Comparison of ENCODE assay signal across 19 cellular contexts in genomic region chr2:99682280-99683060, GRCh38.
DNase-seq lines count a peak whose midpoint lies in the region; ATAC-seq and TF ChIP-seq lines count a peak whose summit lies in the region.
"Had no signal": no experiment of that assay in that cellular context is flagged by ENCODE, and none has a peak within 500 bp of the region (broad histone marks: within the 10 kb centered on the region; RNA-seq: fewer than 3 reads in every experiment).

No MANE protein-coding gene starts in this region.

- no peak overlapping the region for H3K27ac ChIP-seq in SJCRH30
- H3K27ac ChIP-seq: foreskin keratinocyte, parathyroid adenoma had no signal

- no peaks in the 10 kb centered on the region for H3K9me3 Mint-ChIP-seq in chondrocyte (ENCODE audit: low read depth)
- no peaks in the 10 kb centered on the region for H3K9me3 Mint-ChIP-seq in stimulated activated memory B cell treated with anti-CD40 and anti-IgM and Interleukin-4, amounts not matched to agents 10 μg/mL and 1 μg/mL and 100 μg/mL, for 72 hours
- H3K9me3 Mint-ChIP-seq: activated T-cell treated with anti-CD3 and anti-CD28 coated beads, Interleukin-2, amount 50 U/mL, for 4 hours; immature natural killer cell; mesothelial cell of epicardium had no signal

- TF ChIP-seq CTCF in chondrocyte (IDR thresholded peaks at IDR 0.05) = peak; percentile 43

- peak; percentile 2 for DNase-seq in NCI-H748 (lab: John Stamatoyannopoulos, UW; ENCODE audit: unreplicated experiment)
- no peak for DNase-seq in NCI-H748 treated with DMSO at 0.1 percent for 48 hours (lab: John Stamatoyannopoulos, UW)
- peak; percentile 90 for DNase-seq in NCI-H226
- DNase-seq in chondrocyte (ENCODE audit: low spot score) = no peak
- DNase-seq in SJCRH30 = no peak
- no peak for DNase-seq in activated CD4-positive, alpha-beta T cell treated with anti-CD3 and anti-CD28 coated beads, Interleukin-2, amount 50 U/mL, for 48 hours
- DNase-seq: activated CD4-positive, alpha-beta T cell treated with anti-CD3 and anti-CD28 coated beads for 4 hours; activated T-cell treated with anti-CD3 and anti-CD28 coated beads, Interleukin-2, amount 50 U/mL, for 4 hours; effector memory CD4-positive, alpha-beta T cell; foreskin keratinocyte; immature natural killer cell; KG1; NCI-H2029 treated with DMSO at 0.1 percent for 48 hours had no signal

- H3K9me3 ChIP-seq in SJCRH30 (replicated peaks) = no peaks in the 10 kb centered on the region
- H3K9me3 ChIP-seq: tibial nerve had no signal

- H3K4me1 ChIP-seq in SJCRH30 = no peaks in the 10 kb centered on the region
- H3K4me1 ChIP-seq: foreskin keratinocyte, parathyroid adenoma had no signal

- H3K4me3 ChIP-seq in SJCRH30 = no peak overlapping the region
- H3K4me3 ChIP-seq: tibial nerve had no signal

- no peaks in the 10 kb centered on the region for H3K27me3 Mint-ChIP-seq in chondrocyte (ENCODE audit: low read depth)
- H3K27me3 Mint-ChIP-seq in stimulated activated memory B cell treated with anti-CD40 and anti-IgM and Interleukin-4, amounts not matched to agents 10 μg/mL and 1 μg/mL and 100 μg/mL, for 72 hours = no peaks in the 10 kb centered on the region

- H3K27ac Mint-ChIP-seq in chondrocyte (ENCODE audit: unreplicated experiment) = peak overlapping the region; percentile 80
- peak overlapping the region; percentile 32 for H3K27ac Mint-ChIP-seq in stimulated activated memory B cell treated with anti-CD40 and anti-IgM and Interleukin-4, amounts not matched to agents 10 μg/mL and 1 μg/mL and 100 μg/mL, for 72 hours
- H3K27ac Mint-ChIP-seq: immature natural killer cell, mesothelial cell of epicardium had no signal

- no peaks in the 10 kb centered on the region for H3K36me3 ChIP-seq in SJCRH30
- H3K36me3 ChIP-seq: tibial nerve had no signal

- peaks cover 43% of the 10 kb centered on the region for H3K4me1 Mint-ChIP-seq in chondrocyte (ENCODE audit: low read depth)
- H3K4me1 Mint-ChIP-seq in stimulated activated memory B cell treated with anti-CD40 and anti-IgM and Interleukin-4, amounts not matched to agents 10 μg/mL and 1 μg/mL and 100 μg/mL, for 72 hours = peaks cover 11% of the 10 kb centered on the region
- H3K4me1 Mint-ChIP-seq: immature natural killer cell, mesothelial cell of epicardium had no signal

- ATAC-seq in stimulated activated memory B cell treated with anti-CD40 and anti-IgM and Interleukin-4, amounts not matched to agents 10 μg/mL and 1 μg/mL and 100 μg/mL, for 72 hours = no peak
- no peak for ATAC-seq in GM21447 (IDR thresholded peaks at IDR 0.05; ENCODE audit: unreplicated experiment)
- ATAC-seq: activated T-cell treated with anti-CD3 and anti-CD28 coated beads, Interleukin-2, amount 50 U/mL, for 4 hours; foreskin keratinocyte; Panc1 had no signal

- no peaks in the 10 kb centered on the region for H3K27me3 ChIP-seq in SJCRH30
- H3K27me3 ChIP-seq: foreskin keratinocyte, tibial nerve had no signal

- no peak overlapping the region for H3K4me3 Mint-ChIP-seq in chondrocyte (ENCODE audit: unreplicated experiment)
- no peak overlapping the region for H3K4me3 Mint-ChIP-seq in stimulated activated memory B cell treated with anti-CD40 and anti-IgM and Interleukin-4, amounts not matched to agents 10 μg/mL and 1 μg/mL and 100 μg/mL, for 72 hours
- H3K4me3 Mint-ChIP-seq: activated T-cell treated with anti-CD3 and anti-CD28 coated beads, Interleukin-2, amount 50 U/mL, for 4 hours; immature natural killer cell; mesothelial cell of epicardium had no signal

- H3K36me3 Mint-ChIP-seq in chondrocyte (ENCODE audit: low read depth) = peaks cover 12% of the 10 kb centered on the region
- peaks cover 37% of the 10 kb centered on the region for H3K36me3 Mint-ChIP-seq in stimulated activated memory B cell treated with anti-CD40 and anti-IgM and Interleukin-4, amounts not matched to agents 10 μg/mL and 1 μg/mL and 100 μg/mL, for 72 hours
- H3K36me3 Mint-ChIP-seq: immature natural killer cell, mesothelial cell of epicardium had no signal

Comparison
In these comparisons a context has a peak if more than half of its experiments do, and no peak if none do; other contexts are left out.
1. DNase-seq: peak in NCI-H748 (single experiment) and NCI-H226 (single experiment); none in NCI-H748 treated with DMSO at 0.1 percent for 48 hours (single experiment), chondrocyte (single experiment), SJCRH30 (0 of 2) and activated CD4-positive, alpha-beta T cell treated with anti-CD3 and anti-CD28 coated beads, Interleukin-2, amount 50 U/mL, for 48 hours (0 of 2).